ENCODE assay signal across 9 cellular contexts in genomic region chr14:95265106-95266094, GRCh38. TPM values are rescaled to one million over a fixed set of nuclear protein-coding genes. Genes with fewer than 3 reads are reported as not detected.
A peak's percentile ranks its signal among the peaks of the same experiment; 100 is the strongest.
DNase-seq lines count a peak whose midpoint lies in the region; ATAC-seq and TF ChIP-seq lines count a peak whose summit lies in the region.
"Had no signal": no experiment of that assay in that cellular context is flagged by ENCODE, and none has a peak within 500 bp of the region (broad histone marks: within the 10 kb centered on the region; RNA-seq: fewer than 3 reads in every experiment).

No MANE protein-coding gene starts in this region.

- H3K4me3 ChIP-seq in CD8-positive, alpha-beta T cell (ENCODE audit: low read depth, low read length) = no peak overlapping the region

- H3K9me3 Mint-ChIP-seq in CD8-positive, alpha-beta T cell = no peaks in the 10 kb centered on the region
- H3K9me3 Mint-ChIP-seq in activated naive CD4-positive, alpha-beta T cell treated with anti-CD3 and anti-CD28 coated beads for 36 hours = no peaks in the 10 kb centered on the region

- H3K36me3 ChIP-seq in CD8-positive, alpha-beta T cell (ENCODE audit: insufficient read depth, low read length) = no peaks in the 10 kb centered on the region

- H3K4me1 Mint-ChIP-seq in CD8-positive, alpha-beta T cell (ENCODE audit: low read depth) = peaks cover 13% of the 10 kb centered on the region
- H3K4me1 Mint-ChIP-seq in activated naive CD4-positive, alpha-beta T cell treated with anti-CD3 and anti-CD28 coated beads for 36 hours (ENCODE audit: low read depth) = peaks cover 36% of the 10 kb centered on the region

- no peak overlapping the region for H3K27ac Mint-ChIP-seq in CD8-positive, alpha-beta T cell
- peak overlapping the region; percentile 56 for H3K27ac Mint-ChIP-seq in activated naive CD4-positive, alpha-beta T cell treated with anti-CD3 and anti-CD28 coated beads for 36 hours

- CTCF ChIA-PET in CD8-positive, alpha-beta T cell (lab: Charles Lee) = no interaction called here
- CTCF ChIA-PET in activated naive CD4-positive, alpha-beta T cell treated with anti-CD3 and anti-CD28 coated beads for 36 hours (lab: Charles Lee) = interaction anchor here (0.8 kb wide), 1 partner anchor 258 kb away, joined by 4 read pairs; no protein-coding TSS in a partner anchor

- H3K36me3 Mint-ChIP-seq in CD8-positive, alpha-beta T cell = no peaks in the 10 kb centered on the region
- H3K36me3 Mint-ChIP-seq in activated naive CD4-positive, alpha-beta T cell treated with anti-CD3 and anti-CD28 coated beads for 36 hours (ENCODE audit: low read depth) = no peaks in the 10 kb centered on the region

- no peaks in the 10 kb centered on the region for H3K27me3 ChIP-seq in CD8-positive, alpha-beta T cell (ENCODE audit: insufficient read depth, low read length)

- no peak overlapping the region for H3K27ac ChIP-seq in CD8-positive, alpha-beta T cell (ENCODE audit: low read depth, low read length)
- H3K27ac ChIP-seq: VCaP had no signal

- intact Hi-C loops in CD8-positive, alpha-beta T cell (cut with DNase I, micrococcal nuclease) = no loop called here
- intact Hi-C loops in activated naive CD4-positive, alpha-beta T cell treated with anti-CD3 and anti-CD28 coated beads for 36 hours (cut with micrococcal nuclease) = loop anchor here (1.0 to 10.0 kb wide), 5 partner anchors 52 to 1291 kb away; partner anchors contain the start of genes ASB2, CLMN and DICER1
- intact Hi-C loops in left ventricle myocardium superior (cut with micrococcal nuclease) = no loop called here

- H3K4me3 Mint-ChIP-seq in CD8-positive, alpha-beta T cell = no peak overlapping the region
- no peak overlapping the region for H3K4me3 Mint-ChIP-seq in activated naive CD4-positive, alpha-beta T cell treated with anti-CD3 and anti-CD28 coated beads for 36 hours

- POLR2A ChIA-PET in CD8-positive, alpha-beta T cell (lab: Charles Lee) = no interaction called here

- no peaks in the 10 kb centered on the region for H3K9me3 ChIP-seq in CD8-positive, alpha-beta T cell (ENCODE audit: low read length)

- H3K4me1 ChIP-seq in CD8-positive, alpha-beta T cell (ENCODE audit: insufficient read depth, low read length) = no peaks in the 10 kb centered on the region

- H3K27me3 Mint-ChIP-seq in CD8-positive, alpha-beta T cell (ENCODE audit: low read depth) = no peaks in the 10 kb centered on the region
- H3K27me3 Mint-ChIP-seq in activated naive CD4-positive, alpha-beta T cell treated with anti-CD3 and anti-CD28 coated beads for 36 hours (ENCODE audit: low read depth) = no peaks in the 10 kb centered on the region

- no peak for TF ChIP-seq CTCF in CD8-positive, alpha-beta T cell (IDR thresholded peaks at IDR 0.05)

- no peak for DNase-seq in CD8-positive, alpha-beta T cell
- DNase-seq in GM19240 (ENCODE audit: insufficient read length, low spot score) = peak; percentile 45
- peak; percentile 83 for DNase-seq in NCI-H526 treated with DMSO at 0.1 percent for 48 hours (lab: John Stamatoyannopoulos, UW)
- peak; percentile 79 for DNase-seq in activated naive CD4-positive, alpha-beta T cell treated with anti-CD3 and anti-CD28 coated beads for 36 hours
- no peak for DNase-seq in left ventricle myocardium superior
- DNase-seq in stimulated activated CD4-positive, alpha-beta T cell treated with anti-CD3 and anti-CD28 coated beads, Interleukin-12 subunit alpha, Interleukin-12 subunit beta, amount 100 ng/mL, for 4 hours = peak; percentile 16
- DNase-seq in DMS114 treated with DMSO at 0.1 percent for 48 hours (lab: John Stamatoyannopoulos, UW; ENCODE audit: unreplicated experiment) = no peak

- ATAC-seq in CD8-positive, alpha-beta T cell = peak; percentile 29
- ATAC-seq in HG03280 (IDR thresholded peaks at IDR 0.05; ENCODE audit: unreplicated experiment) = peak; percentile 85
- ATAC-seq in left ventricle myocardium superior = peak; percentile 37

RNA-seq across cellular contexts. Expression of gene CLMN, which starts 54.3 kb away (rescaled TPM):
- total RNA-seq in CD8-positive, alpha-beta T cell = under 1 TPM; 0.50 to 0.95 TPM
- total RNA-seq in activated naive CD4-positive, alpha-beta T cell treated with anti-CD3 and anti-CD28 coated beads for 36 hours = 1 to 10 TPM; 1.9 to 2.6 TPM
- 8.9 TPM for total RNA-seq in left ventricle myocardium superior

Comparison
In these comparisons a context has a peak if more than half of its experiments do, and no peak if none do; other contexts are left out.
1. ATAC-seq: peak in every context shown above with its lines; median percentile 85 in HG03280; 37 in left ventricle myocardium superior; 29 in CD8-positive, alpha-beta T cell.
2. DNase-seq: peak in GM19240 (single experiment), NCI-H526 treated with DMSO at 0.1 percent for 48 hours (single experiment), activated naive CD4-positive, alpha-beta T cell treated with anti-CD3 and anti-CD28 coated beads for 36 hours (single experiment) and stimulated activated CD4-positive, alpha-beta T cell treated with anti-CD3 and anti-CD28 coated beads, Interleukin-12 subunit alpha, Interleukin-12 subunit beta, amount 100 ng/mL, for 4 hours (single experiment); none in CD8-positive, alpha-beta T cell (0 of 7), left ventricle myocardium superior (single experiment) and DMS114 treated with DMSO at 0.1 percent for 48 hours (single experiment).